In genomic region chr12:51323317-51323960, GRCh38 we compare ENCODE assay signal across 8 cellular contexts. TPM values are rescaled to one million over a fixed set of nuclear protein-coding genes. Genes with fewer than 3 reads are reported as not detected.
A peak's percentile ranks its signal among the peaks of the same experiment; 100 is the strongest.
DNase-seq lines count a peak whose midpoint lies in the region; ATAC-seq and TF ChIP-seq lines count a peak whose summit lies in the region.

No MANE protein-coding gene starts in this region.

- no peaks in the 10 kb centered on the region for H3K9me3 ChIP-seq in Caco-2

- no peaks in the 10 kb centered on the region for H3K36me3 ChIP-seq in Caco-2 (ENCODE audit: control insufficient read depth, insufficient read depth, low read length)

- POLR2A ChIA-PET in Caco-2 (lab: Charles Lee): no interaction called here
- POLR2A ChIA-PET in naive thymus-derived CD8-positive, alpha-beta T cell (lab: Charles Lee): interaction anchor here (0.5 to 23.6 kb wide), 13 partner anchors 9 to 498 kb away, joined by 3 to 406 read pairs (median 6); partner anchors contain the start of genes DAZAP2, POU6F1 and SMAGP

- intact Hi-C loops in Caco-2 (cut with micrococcal nuclease; ENCODE audit: unreplicated experiment): no loop called here

- H3K36me3 Mint-ChIP-seq in Caco-2 (ENCODE audit: insufficient read depth, unreplicated experiment): peaks cover 18% of the 10 kb centered on the region
- peaks cover 16 to 27% (median 22%) of the 10 kb centered on the region in 3 donors for H3K36me3 Mint-ChIP-seq in naive thymus-derived CD8-positive, alpha-beta T cell

- no peak overlapping the region for H3K4me3 ChIP-seq in Caco-2 (ENCODE audit: low read depth, low read length)

- in situ Hi-C loops in G401 (cut with HindIII; ENCODE audit: low sequenced_read_pairs): no loop called here

- peaks cover 57% of the 10 kb centered on the region for H3K4me1 Mint-ChIP-seq in Caco-2 (ENCODE audit: low read depth, unreplicated experiment)
- H3K4me1 Mint-ChIP-seq in naive thymus-derived CD8-positive, alpha-beta T cell: peaks cover 41 to 93% (median 89%) of the 10 kb centered on the region in 4 donors

- DNase-seq in Caco-2: no peak
- peak; percentile 32 for DNase-seq in activated T-cell treated with anti-CD3 and anti-CD28 coated beads for 4 hours
- DNase-seq in naive thymus-derived CD8-positive, alpha-beta T cell: peak; percentile 28 to 81 (median 68)
- DNase-seq in COLO829 (ENCODE audit: low spot score): no peak
- DNase-seq in OCI-M2 (lab: John Stamatoyannopoulos, UW; ENCODE audit: unreplicated experiment): no peak
- no peak for DNase-seq in G401 (ENCODE audit: low spot score)

- peaks cover 60% of the 10 kb centered on the region for H3K4me1 ChIP-seq in Caco-2

- no peaks in the 10 kb centered on the region for H3K9me3 Mint-ChIP-seq in Caco-2 (ENCODE audit: unreplicated experiment)
- no peaks in the 10 kb centered on the region for H3K9me3 Mint-ChIP-seq in naive thymus-derived CD8-positive, alpha-beta T cell

- no TSS peak for BruUV-seq in Caco-2 (replicated peaks; lab: Mats Ljungman, UMichigan)

- no peaks in the 10 kb centered on the region for H3K27me3 Mint-ChIP-seq in Caco-2 (ENCODE audit: insufficient read depth, unreplicated experiment)
- H3K27me3 Mint-ChIP-seq in naive thymus-derived CD8-positive, alpha-beta T cell: no peaks in the 10 kb centered on the region

- CTCF ChIA-PET in Caco-2 (lab: Charles Lee): interaction anchor here (1.0 kb wide), 1 partner anchor 18 kb away, joined by 4 read pairs; no protein-coding TSS in a partner anchor

- no peak for TF ChIP-seq CTCF in Caco-2 (IDR thresholded peaks at IDR 0.05; ENCODE audit: insufficient read depth in 1 of 2, low read depth in 1 of 2, low read length in 1 of 2, severe bottlenecking in 1 of 2, unreplicated experiment in 1 of 2)

- H3K27me3 ChIP-seq in Caco-2 (replicated peaks; ENCODE audit: control insufficient read depth, insufficient read depth, low read length): no peaks in the 10 kb centered on the region

- ATAC-seq in HG03095 (IDR thresholded peaks at IDR 0.05; ENCODE audit: unreplicated experiment) (peak; percentile 15), HG03378 (IDR thresholded peaks at IDR 0.05; ENCODE audit: unreplicated experiment) (no peak)
- peak; percentile 47 to 75 for ATAC-seq in naive thymus-derived CD8-positive, alpha-beta T cell

- H3K4me3 Mint-ChIP-seq in Caco-2 (ENCODE audit: unreplicated experiment): no peak overlapping the region
- H3K4me3 Mint-ChIP-seq in naive thymus-derived CD8-positive, alpha-beta T cell: peak overlapping the region; percentile 74 to 99 (median 97)

- peak overlapping the region; percentile 81 for H3K27ac Mint-ChIP-seq in Caco-2 (ENCODE audit: unreplicated experiment)
- peak overlapping the region; percentile 91 to 99 (median 97) for H3K27ac Mint-ChIP-seq in naive thymus-derived CD8-positive, alpha-beta T cell

RNA-seq across cellular contexts. Expression of gene BIN2, which starts 0.5 kb away (rescaled TPM):
- total RNA-seq in Caco-2 (2022): 0.16 and 0.18 TPM in 2 replicates
- 100 to 1,000 TPM; 257 to 267 TPM for total RNA-seq in naive thymus-derived CD8-positive, alpha-beta T cell
- 100 to 1,000 TPM; 228 to 303 (median 266) TPM for polyA plus RNA-seq in naive thymus-derived CD8-positive, alpha-beta T cell
- total RNA-seq in G401 (2014; rRNA removed; shearing (Covaris generic)): not detected in 2 replicates

RNA-seq across cellular contexts. Expression of gene CELA1, which starts 23.0 kb away (rescaled TPM):
- total RNA-seq in Caco-2 (2022): not detected in 2 replicates
- 1 to 10 TPM; 2.2 to 2.5 TPM for total RNA-seq in naive thymus-derived CD8-positive, alpha-beta T cell
- polyA plus RNA-seq in naive thymus-derived CD8-positive, alpha-beta T cell: 1 to 10 TPM; 3.6 to 9.8 (median 8.1) TPM
- total RNA-seq in G401 (2014; rRNA removed; shearing (Covaris generic)): not detected in 2 replicates

RNA-seq across cellular contexts. Expression of gene SMAGP, which starts 53.2 kb away (rescaled TPM):
- total RNA-seq in Caco-2 (2022): 95.1 and 108 TPM in 2 replicates
- 1 to 10 TPM; 5.5 to 6.9 TPM for total RNA-seq in naive thymus-derived CD8-positive, alpha-beta T cell
- 10 to 100 TPM; 15.1 to 18.5 (median 15.6) TPM for polyA plus RNA-seq in naive thymus-derived CD8-positive, alpha-beta T cell
- 2.7 and 7.5 TPM in 2 replicates for total RNA-seq in G401 (2014; rRNA removed; shearing (Covaris generic))

Comparison
In these comparisons a context has a peak if more than half of its experiments do, and no peak if none do; other contexts are left out.
1. DNase-seq: peak in activated T-cell treated with anti-CD3 and anti-CD28 coated beads for 4 hours (single experiment) and naive thymus-derived CD8-positive, alpha-beta T cell (10 of 10); none in Caco-2 (0 of 2), COLO829 (single experiment), OCI-M2 (single experiment) and G401 (single experiment).
2. RNA of gene BIN2, which starts 0.5 kb away (total RNA-seq): 257 to 267 TPM in naive thymus-derived CD8-positive, alpha-beta T cell; 0.16 to 0.18 TPM in Caco-2 and not detected in G401; every median in the first group is over 100 times any median in the second.
3. RNA of gene SMAGP, which starts 53.2 kb away (total RNA-seq): 95.1 to 108 TPM in Caco-2; 2.7 to 7.5 TPM in G401 and 5.5 to 6.9 TPM in naive thymus-derived CD8-positive, alpha-beta T cell; every median in the first group is over 10 times any median in the second.